In genomic region chr5:56175465-56175864, GRCh38 we compare ENCODE assay signal across 9 cellular contexts. TPM values are rescaled to one million over a fixed set of nuclear protein-coding genes. Genes with fewer than 3 reads are reported as not detected.
DNase-seq lines count a peak whose midpoint lies in the region; ATAC-seq, FAIRE-seq and TF ChIP-seq lines count a peak whose summit lies in the region.
"Had no signal": no experiment of that assay in that cellular context is flagged by ENCODE, and none has a peak within 500 bp of the region (broad histone marks: within the 10 kb centered on the region; RNA-seq: fewer than 3 reads in every experiment).

No MANE protein-coding gene starts in this region.

- no peaks in the 10 kb centered on the region for H3K36me3 ChIP-seq in right lobe of liver

- intact Hi-C loops in right lobe of liver (cut with DNase I), result no loop called here

- TF ChIP-seq POLR2A in A549 (IDR thresholded peaks at IDR 0.05; ENCODE audit: low read length), result no peak
- no peak for TF ChIP-seq POLR2A in right lobe of liver (IDR thresholded peaks at IDR 0.05)

- peak overlapping the region; percentile 37 for H3K4me2 ChIP-seq in A549

- DNase-seq in A549 (ENCODE audit: low read depth in 1 of 2, low spot score in 1 of 2) (peak in 1 of 2 experiments; percentile 22), HuH-7 (ENCODE audit: low spot score) (peak; percentile 5), cardiac fibroblast (ENCODE audit: low read depth in 2 of 2) (peak; percentile 86 to 95), right lobe of liver (no peak), ureter (ENCODE audit: low spot score) (no peak)
- DNase-seq in stimulated activated CD4-positive, alpha-beta T cell treated with anti-CD3 and anti-CD28 coated beads, Interleukin-1b, Interleukin-23, amount 100 ng/mL, for 48 hours, result no peak
- DNase-seq: CD4-positive, alpha-beta memory T cell had no signal

- TF ChIP-seq RAD21 in A549 (conservative IDR thresholded peaks at IDR 0.05 in 1 of 2, IDR thresholded peaks at IDR 0.05 in 1 of 2), result no peak

- peaks cover 19% of the 10 kb centered on the region for H3K4me1 ChIP-seq in A549
- no peaks in the 10 kb centered on the region for H3K4me1 ChIP-seq in right lobe of liver

- H3K27ac ChIP-seq in A549, result peak overlapping the region in 1 of 2 experiments; percentile 62; a peak in 3 of 6 replicates
- H3K27ac ChIP-seq in right lobe of liver, result no peak overlapping the region

- CTCF ChIA-PET in A549 (lab: Yijun Ruan, JAX), result no interaction called here

- POLR2A ChIA-PET in A549 (lab: Yijun Ruan, JAX), result no interaction called here

- no peak for FAIRE-seq in A549 (lab: Jason Lieb, UNC)

- H3K4me3 ChIP-seq in A549 (no peak overlapping the region), cardiac fibroblast (replicated peaks in 1 of 2; ENCODE audit: low read depth in 2 of 2, low read length in 2 of 2) (no peak overlapping the region), right lobe of liver (no peak overlapping the region)

- 7% methylated on average over 3 of the region's 3 CpGs for WGBS in A549 (ENCODE audit: missing lambda C conversion rate)
- 30% methylated on average over 3 of the region's 3 CpGs for WGBS in right lobe of liver (ENCODE audit: insufficient coverage, low coverage, low lambda C conversion rate, missing lambda C conversion rate)

- H3K27me3 ChIP-seq in right lobe of liver, result no peaks in the 10 kb centered on the region

- TF ChIP-seq EP300 in A549 (IDR thresholded peaks at IDR 0.05), result no peak

- peak; percentile 62 to 68; a peak in 5 of 6 replicates for ATAC-seq in A549
- ATAC-seq in right lobe of liver, result peak in 3 of 4 donors; percentile 20 to 56 (median 33)
- no peak for ATAC-seq in HG03095 (IDR thresholded peaks at IDR 0.05; ENCODE audit: unreplicated experiment)
- ATAC-seq in GM19035 (IDR thresholded peaks at IDR 0.05; ENCODE audit: unreplicated experiment), result no peak

- H3K9me3 ChIP-seq in A549 (no peaks in the 10 kb centered on the region), right lobe of liver (no peaks in the 10 kb centered on the region)

- TF ChIP-seq CTCF in A549 (IDR thresholded peaks at IDR 0.05) (no peak), cardiac fibroblast (IDR thresholded peaks at IDR 0.05; ENCODE audit: low read depth, low read length) (no peak), right lobe of liver (IDR thresholded peaks at IDR 0.05) (no peak)

TF ChIP-seq in A549, 52 proteins besides CTCF, POLR2A, EP300 and RAD21:
- TF ChIP-seq HOXA7 (CRISPR knock-in tag; IDR thresholded peaks at IDR 0.05) (no peak), FOSL2 (IDR thresholded peaks at IDR 0.05) (no peak), FOSL2 (CRISPR knock-in tag; IDR thresholded peaks at IDR 0.05) (peak; percentile 29; the same call in 1 of the 2 replicates)

RNA-seq across cellular contexts. Expression of gene ANKRD55, which starts 57.7 kb away (rescaled TPM):
- polyA plus RNA-seq in A549 (2011; rRNA removed) (0.26 and 0.30 TPM in 2 replicates), A549 (2017; fragmentation: RNase III; extraction: RNeasy Plus Mini Kit Qiagen cat#74134 plus additional on column Dnase treatment) (0.05 to 0.12 TPM (median 0.10 TPM) in 3 replicates)
- 0.05 TPM in 2 replicates for polyA plus RNA-seq in A549 (2012; cell fraction: cytosol; rRNA removed)
- 0.07 TPM in 1 of 2 replicates, not detected in the other for polyA plus RNA-seq in A549 (2012; cell fraction: nucleus; rRNA removed)
- polyA minus RNA-seq in A549 (2011; rRNA and poly(A)+ RNA removed), result 0.49 TPM in 1 of 2 replicates, not detected in the other
- total RNA-seq in right lobe of liver (1 to 10 TPM in 4 of 6 experiments, under 1 TPM in 2; 0.68 to 2.2 (median 1.2) TPM), ureter (0.34 TPM)

Comparison
In these comparisons a context has a peak if more than half of its experiments do, and no peak if none do; other contexts are left out.
1. ATAC-seq: peak in A549 (2 of 2) and right lobe of liver (3 of 4); none in HG03095 (single experiment) and GM19035 (single experiment).
2. DNase-seq: peak in HuH-7 (single experiment) and cardiac fibroblast (2 of 2); none in right lobe of liver (0 of 3), stimulated activated CD4-positive, alpha-beta T cell treated with anti-CD3 and anti-CD28 coated beads, Interleukin-1b, Interleukin-23, amount 100 ng/mL, for 48 hours (single experiment) and ureter (single experiment).